In genomic region chr2:232000439-232000838, GRCh38 we compare ENCODE assay signal across 21 cellular contexts. TPM values are rescaled to one million over a fixed set of nuclear protein-coding genes. Genes with fewer than 3 reads are reported as not detected.
DNase-seq lines count a peak whose midpoint lies in the region; FAIRE-seq and TF ChIP-seq lines count a peak whose summit lies in the region.
"Had no signal": no experiment of that assay in that cellular context is flagged by ENCODE, and none has a peak within 500 bp of the region (broad histone marks: within the 10 kb centered on the region; RNA-seq: fewer than 3 reads in every experiment).

No MANE protein-coding gene starts in this region.

- H3K4me2 ChIP-seq in astrocyte (ENCODE audit: low read length), result no peak overlapping the region
- H3K4me2 ChIP-seq: A549, BLaER1 had no signal

- intact Hi-C loops in testis (cut with DNase I; ENCODE audit: low total_unique reads), result no loop called here

- no peaks in the 10 kb centered on the region for H3K9me3 Mint-ChIP-seq in astrocyte (ENCODE audit: unreplicated experiment)
- H3K9me3 Mint-ChIP-seq: CD4-positive, alpha-beta T cell; CD8-positive, alpha-beta T cell had no signal

- H3K9ac ChIP-seq in astrocyte (ENCODE audit: low read length), result no peak overlapping the region
- H3K9ac ChIP-seq: BLaER1 had no signal

- H3K9me3 ChIP-seq in HEK293 (ENCODE audit: control insufficient read depth, insufficient read depth, low read depth, low read length), result no peaks in the 10 kb centered on the region; the same call in 1 of the 2 replicates
- no peaks in the 10 kb centered on the region for H3K9me3 ChIP-seq in astrocyte (ENCODE audit: insufficient read depth, low read depth, low read length)
- H3K9me3 ChIP-seq in testis, result no peaks in the 10 kb centered on the region
- H3K9me3 ChIP-seq: A549, BE2C, Caco-2 had no signal

- H3K27ac ChIP-seq in HEK293 (ENCODE audit: extremely low read depth, low read depth, low read length) (no peak overlapping the region), astrocyte (ENCODE audit: low read depth, low read length) (no peak overlapping the region), testis (no peak overlapping the region)
- H3K27ac ChIP-seq: 22Rv1, A549, BLaER1, C4-2B had no signal

- H3K27me3 ChIP-seq in astrocyte (ENCODE audit: insufficient read depth, low read length), result no peaks in the 10 kb centered on the region
- no peaks in the 10 kb centered on the region for H3K27me3 ChIP-seq in testis
- H3K27me3 ChIP-seq: BE2C, BLaER1 had no signal

- H3K36me3 ChIP-seq in HEK293 (ENCODE audit: control insufficient read depth in 2 of 2, insufficient read depth in 1 of 2, low read length in 2 of 2) (0 out of 3 replicates have a peak, but pooled peaks cover 0 to 3% of the 10 kb centered on the region in 2 experiments), astrocyte (ENCODE audit: insufficient read depth, low read length) (no peaks in the 10 kb centered on the region), testis (ENCODE audit: low read depth, missing control alignments) (no peaks in the 10 kb centered on the region)
- H3K36me3 ChIP-seq: BE2C, BLaER1 had no signal

- POLR2A ChIA-PET in HEK293 (lab: Yijun Ruan, JAX), result interaction anchor here (0.7 kb wide), 1 partner anchor 39 kb away, joined by 4 read pairs; no protein-coding TSS in a partner anchor

- peak overlapping the region; percentile 38 for H3K27ac Mint-ChIP-seq in astrocyte (ENCODE audit: unreplicated experiment)
- H3K27ac Mint-ChIP-seq: CD4-positive, alpha-beta T cell; CD8-positive, alpha-beta T cell had no signal

- peaks cover 13% of the 10 kb centered on the region; the same call in 1 of the 2 replicates for H3K4me1 ChIP-seq in HEK293 (ENCODE audit: control insufficient read depth, insufficient read depth, low read length)
- H3K4me1 ChIP-seq in astrocyte (ENCODE audit: insufficient read depth, low read length), result no peaks in the 10 kb centered on the region
- peaks cover 2% of the 10 kb centered on the region for H3K4me1 ChIP-seq in testis
- H3K4me1 ChIP-seq: A549, BE2C, Caco-2 had no signal

- FAIRE-seq in astrocyte (lab: Jason Lieb, UNC) (no peak), islet of Langerhans (lab: Jason Lieb, UNC) (peak; percentile 84)
- FAIRE-seq: A549, D721Med, G401.6, GM12878, GM12892 had no signal

- H3K4me3 ChIP-seq in HEK293 (ENCODE audit: low read depth, low read length) (no peak overlapping the region), astrocyte (ENCODE audit: insufficient read depth, low read depth, low read length) (no peak overlapping the region), testis (no peak overlapping the region)
- H3K4me3 ChIP-seq: A549, BLaER1, GM12878 had no signal

- H3K79me2 ChIP-seq in astrocyte (ENCODE audit: insufficient read depth, low read length), result peaks cover 39% of the 10 kb centered on the region

- no peak for TF ChIP-seq POLR2A in testis (IDR thresholded peaks at IDR 0.05)

- no peaks in the 10 kb centered on the region for H3K27me3 Mint-ChIP-seq in astrocyte (ENCODE audit: low read depth, unreplicated experiment)
- H3K27me3 Mint-ChIP-seq: CD4-positive, alpha-beta T cell had no signal

- H2AFZ ChIP-seq in astrocyte (ENCODE audit: low read depth, low read length), result no peak overlapping the region

- no peak for DNase-seq in astrocyte (ENCODE audit: low read depth)
- no peak for DNase-seq in testis
- no peak for DNase-seq in GF-D8 (lab: John Stamatoyannopoulos, UW)
- DNase-seq in C1 segment of cervical spinal cord (lab: John Stamatoyannopoulos, UW), result no peak
- DNase-seq: AML-193; BE2C; Caco-2; Calu3; CD4-positive, alpha-beta T cell; CD8-positive, alpha-beta T cell; DMS79 treated with DMSO at 0.1 percent for 48 hours had no signal

- peaks cover 46% of the 10 kb centered on the region for H4K20me1 ChIP-seq in astrocyte (ENCODE audit: insufficient read depth, low read length)

- H3K4me1 Mint-ChIP-seq in astrocyte (ENCODE audit: low read depth, unreplicated experiment), result no peaks in the 10 kb centered on the region

- CTCF ChIA-PET in HEK293 (lab: Yijun Ruan, JAX), result no interaction called here

- TF ChIP-seq CTCF in HEK293 (tag by site-specific recombination; IDR thresholded peaks at IDR 0.05), result no peak
- TF ChIP-seq CTCF in astrocyte (IDR thresholded peaks at IDR 0.05; ENCODE audit: insufficient read depth, low read depth, low read length), result no peak
- no peak for TF ChIP-seq CTCF in testis (IDR thresholded peaks at IDR 0.05)

- peaks cover 3% of the 10 kb centered on the region for H3K36me3 Mint-ChIP-seq in astrocyte (ENCODE audit: low read depth, unreplicated experiment)

- H3K4me3 Mint-ChIP-seq in astrocyte (ENCODE audit: unreplicated experiment), result no peak overlapping the region
- H3K4me3 Mint-ChIP-seq: CD4-positive, alpha-beta T cell; CD8-positive, alpha-beta T cell had no signal

- 98% methylated on average over 2 of the region's 2 CpGs for WGBS in testis, 2 donors

TF ChIP-seq in HEK293, 187 proteins besides CTCF, POLR2A, EP300 and RAD21 (continues in another document):
- no peak for TF ChIP-seq ZNF311 (tag by site-specific recombination; IDR thresholded peaks at IDR 0.05; ENCODE audit: borderline replicate concordance)
- no peak for TF ChIP-seq ZBTB10 (tag by site-specific recombination; IDR thresholded peaks at IDR 0.05)
- no peak for TF ChIP-seq ZNF660 (tag by site-specific recombination; IDR thresholded peaks at IDR 0.05)
- no peak for TF ChIP-seq MZF1 (tag by site-specific recombination; IDR thresholded peaks at IDR 0.05; ENCODE audit: borderline replicate concordance)
- TF ChIP-seq ZBTB20 (tag by site-specific recombination; IDR thresholded peaks at IDR 0.05), result no peak
- no peak for TF ChIP-seq OSR2 (tag by site-specific recombination; IDR thresholded peaks at IDR 0.05)
- TF ChIP-seq ZNF398 (tag by site-specific recombination; IDR thresholded peaks at IDR 0.05), result no peak
- no peak for TF ChIP-seq ZNF404 (tag by site-specific recombination; IDR thresholded peaks at IDR 0.05)
- no peak for TF ChIP-seq ZNF654 (tag by site-specific recombination; IDR thresholded peaks at IDR 0.05; ENCODE audit: low read depth)
- no peak for TF ChIP-seq ZBTB8A (tag by site-specific recombination; IDR thresholded peaks at IDR 0.05)
- TF ChIP-seq ZNF580 (tag by site-specific recombination; IDR thresholded peaks at IDR 0.05), result no peak

RNA-seq across cellular contexts. Expression of gene DIS3L2, which starts 38.9 kb away (rescaled TPM):
- total RNA-seq in astrocyte, result 20.5 and 24.0 TPM in 2 replicates
- total RNA-seq in testis, result 10 to 100 TPM; 70.4 to 80.7 TPM
- 32.5 TPM for polyA plus RNA-seq in testis (ENCODE audit: insufficient read depth, low read depth, low replicate concordance)
